8 cellular contexts compared by ENCODE assay signal in genomic region chr10:71868192-71868697, GRCh38. TPM values are rescaled to one million over a fixed set of nuclear protein-coding genes. Genes with fewer than 3 reads are reported as not detected.
DNase-seq lines count a peak whose midpoint lies in the region; ATAC-seq and TF ChIP-seq lines count a peak whose summit lies in the region.

No MANE protein-coding gene starts in this region.

- CTCF ChIA-PET in HCT116 (lab: Charles Lee) = no interaction called here

- ATAC-seq in HCT116 (no peak), HG03571 (IDR thresholded peaks at IDR 0.05; ENCODE audit: unreplicated experiment) (no peak)

- no peaks in the 10 kb centered on the region for H3K9me2 ChIP-seq in HCT116 (ENCODE audit: insufficient read depth)
- H3K9me2 ChIP-seq in Karpas-422 (replicated peaks; ENCODE audit: insufficient read depth, low read length) = no peaks in the 10 kb centered on the region

- H2AFZ ChIP-seq in HCT116 (ENCODE audit: low read depth, low read length, poor library complexity, severe bottlenecking) (no peak overlapping the region), Karpas-422 (ENCODE audit: low read length) (no peak overlapping the region)

- no peak overlapping the region for H3K27ac ChIP-seq in HCT116 (ENCODE audit: low read depth, low read length)
- H3K27ac ChIP-seq in skeletal muscle tissue (ENCODE audit: low read depth, low read length) = peak overlapping the region; percentile 70
- no peak overlapping the region for H3K27ac ChIP-seq in Karpas-422 (ENCODE audit: low read length)

- DNase-seq in HCT116 (ENCODE audit: low read depth, low spot score) (no peak), RPMI8226 (peak; percentile 95), foreskin melanocyte (peak; percentile 70), Karpas-422 (no peak)
- DNase-seq in activated T-helper 1 cell treated with anti-CD3 and anti-CD28 coated beads, Interleukin-12 subunit alpha, Interleukin-12 subunit beta, Interleukin-2, Interleukin-4 antibody, amounts not matched to agents 30 ng/mL and 10 ng/mL and 1 ng/mL, durations not matched to agents 14 hours and 24 hours and 36 hours (ENCODE audit: low spot score) = no peak
- no peak for DNase-seq in stimulated activated CD4-positive, alpha-beta T cell treated with anti-CD3 and anti-CD28 coated beads, Interleukin-12 subunit alpha, Interleukin-12 subunit beta, amount 100 ng/mL, for 4 hours

- H4K20me1 ChIP-seq in HCT116 (ENCODE audit: insufficient read depth) (no peaks in the 10 kb centered on the region), Karpas-422 (ENCODE audit: insufficient read depth, low read depth, low read length) (no peaks in the 10 kb centered on the region)

- peaks cover 2% of the 10 kb centered on the region for H3K27me3 Mint-ChIP-seq in activated T-helper 1 cell treated with anti-CD3 and anti-CD28 coated beads, Interleukin-12 subunit alpha, Interleukin-12 subunit beta, Interleukin-2, Interleukin-4 antibody, amounts not matched to agents 30 ng/mL and 10 ng/mL and 1 ng/mL, durations not matched to agents 14 hours and 24 hours and 36 hours (ENCODE audit: insufficient read depth)

- H3K4me2 ChIP-seq in HCT116 (ENCODE audit: low read length) (peak overlapping the region; percentile 5; the same call in 1 of the 2 replicates), Karpas-422 (ENCODE audit: low read depth, low read length, poor library complexity, severe bottlenecking) (no peak overlapping the region)

- POLR2A ChIA-PET in HCT116 (lab: Charles Lee) = no interaction called here

- no TSS peak for BruUV-seq in HCT116 (replicated peaks; lab: Mats Ljungman, UMichigan)

- H3K79me2 ChIP-seq in HCT116 (ENCODE audit: insufficient read depth, low read length) (no peaks in the 10 kb centered on the region), Karpas-422 (ENCODE audit: low read length) (no peaks in the 10 kb centered on the region)

- H3K4me3 ChIP-seq in HCT116 (replicated peaks in 1 of 2; ENCODE audit: low read depth in 1 of 2, low read length in 2 of 2) (no peak overlapping the region), skeletal muscle tissue (ENCODE audit: low read length in 3 of 3) (no peak overlapping the region), Karpas-422 (ENCODE audit: low read length) (no peak overlapping the region)

- RAD21 ChIA-PET in HCT116 (lab: Charles Lee; ENCODE audit: low non-redundant PET in 1 of 2, low total read pairs in 2 of 2, uncharacterized antibody in 2 of 2, unreplicated experiment in 2 of 2) = no interaction called here

- H3K36me3 ChIP-seq in HCT116 (ENCODE audit: control insufficient read depth in 1 of 2, insufficient read depth in 2 of 2, low read length in 2 of 2) (no peaks in the 10 kb centered on the region), skeletal muscle tissue (ENCODE audit: control insufficient read depth in 3 of 3, insufficient read depth in 3 of 3, low read length in 3 of 3) (no peaks in the 10 kb centered on the region), Karpas-422 (ENCODE audit: insufficient read depth, low read length) (no peaks in the 10 kb centered on the region)

- no peak overlapping the region for H3K9ac ChIP-seq in HCT116 (ENCODE audit: low read length)
- peak overlapping the region in 1 of 3 donors; percentile 25 for H3K9ac ChIP-seq in skeletal muscle tissue (ENCODE audit: low read depth in 1 of 3, low read length in 3 of 3)
- no peak overlapping the region for H3K9ac ChIP-seq in Karpas-422 (ENCODE audit: low read length)

- no peak for TF ChIP-seq RAD21 in HCT116 (IDR thresholded peaks at IDR 0.05; ENCODE audit: low read depth)

- no peak overlapping the region for H3K27ac Mint-ChIP-seq in activated T-helper 1 cell treated with anti-CD3 and anti-CD28 coated beads, Interleukin-12 subunit alpha, Interleukin-12 subunit beta, Interleukin-2, Interleukin-4 antibody, amounts not matched to agents 30 ng/mL and 10 ng/mL and 1 ng/mL, durations not matched to agents 14 hours and 24 hours and 36 hours

- no peak for TF ChIP-seq POLR2A in HCT116 (IDR thresholded peaks at IDR 0.05; ENCODE audit: borderline replicate concordance, extremely low read depth, insufficient read depth, insufficient read length)

- no peaks in the 10 kb centered on the region for H3K27me3 ChIP-seq in HCT116 (ENCODE audit: insufficient read depth, low read length)
- no peaks in the 10 kb centered on the region for H3K27me3 ChIP-seq in skeletal muscle tissue (ENCODE audit: control insufficient read depth in 3 of 3, insufficient read depth in 3 of 3, low read length in 3 of 3)
- H3K27me3 ChIP-seq in Karpas-422 (ENCODE audit: low read length) = no peaks in the 10 kb centered on the region

- TF ChIP-seq CTCF in HCT116 (IDR thresholded peaks at IDR 0.05 in 2 of 3, conservative IDR thresholded peaks at IDR 0.05 in 1 of 3; ENCODE audit: borderline replicate concordance in 1 of 3, insufficient read depth in 1 of 3, low read depth in 2 of 3, low read length in 2 of 3) = no peak

- intact Hi-C loops in HCT116 (cut with micrococcal nuclease) = loop anchor here (10.0 kb wide), 1 partner anchor 457 kb away; no protein-coding TSS in a partner anchor
- intact Hi-C loops in activated T-helper 1 cell treated with anti-CD3 and anti-CD28 coated beads, Interleukin-12 subunit alpha, Interleukin-12 subunit beta, Interleukin-2, Interleukin-4 antibody, amounts not matched to agents 30 ng/mL and 10 ng/mL and 1 ng/mL, durations not matched to agents 14 hours and 24 hours and 36 hours (cut with micrococcal nuclease) = no loop called here

- no peak overlapping the region for H3K4me3 Mint-ChIP-seq in activated T-helper 1 cell treated with anti-CD3 and anti-CD28 coated beads, Interleukin-12 subunit alpha, Interleukin-12 subunit beta, Interleukin-2, Interleukin-4 antibody, amounts not matched to agents 30 ng/mL and 10 ng/mL and 1 ng/mL, durations not matched to agents 14 hours and 24 hours and 36 hours

- no peaks in the 10 kb centered on the region for H3K4me1 Mint-ChIP-seq in activated T-helper 1 cell treated with anti-CD3 and anti-CD28 coated beads, Interleukin-12 subunit alpha, Interleukin-12 subunit beta, Interleukin-2, Interleukin-4 antibody, amounts not matched to agents 30 ng/mL and 10 ng/mL and 1 ng/mL, durations not matched to agents 14 hours and 24 hours and 36 hours (ENCODE audit: low read depth)

- H3K9me3 Mint-ChIP-seq in activated T-helper 1 cell treated with anti-CD3 and anti-CD28 coated beads, Interleukin-12 subunit alpha, Interleukin-12 subunit beta, Interleukin-2, Interleukin-4 antibody, amounts not matched to agents 30 ng/mL and 10 ng/mL and 1 ng/mL, durations not matched to agents 14 hours and 24 hours and 36 hours = no peaks in the 10 kb centered on the region

- H3K9me3 ChIP-seq in HCT116 (ENCODE audit: control insufficient read depth in 1 of 2, insufficient read depth in 1 of 2, low read depth in 1 of 2, low read length in 2 of 2) = no peaks in the 10 kb centered on the region
- H3K9me3 ChIP-seq in skeletal muscle tissue (ENCODE audit: control insufficient read depth in 3 of 3, low read length in 3 of 3) = no peaks in the 10 kb centered on the region
- H3K9me3 ChIP-seq in Karpas-422 (ENCODE audit: low read length) = no peaks in the 10 kb centered on the region

- no peaks in the 10 kb centered on the region for H3K36me3 Mint-ChIP-seq in activated T-helper 1 cell treated with anti-CD3 and anti-CD28 coated beads, Interleukin-12 subunit alpha, Interleukin-12 subunit beta, Interleukin-2, Interleukin-4 antibody, amounts not matched to agents 30 ng/mL and 10 ng/mL and 1 ng/mL, durations not matched to agents 14 hours and 24 hours and 36 hours (ENCODE audit: low read depth)

- H3K4me1 ChIP-seq in HCT116 (ENCODE audit: control insufficient read depth in 1 of 2, insufficient read depth in 2 of 2, low read length in 2 of 2) (peaks cover 25 to 41% of the 10 kb centered on the region in 2 experiments), skeletal muscle tissue (ENCODE audit: control insufficient read depth in 3 of 3, insufficient read depth in 3 of 3, low read length in 3 of 3) (peaks cover 6 to 9% (median 8%) of the 10 kb centered on the region in 3 donors), Karpas-422 (ENCODE audit: low read length) (peaks cover 8% of the 10 kb centered on the region)

TF ChIP-seq in HCT116, 20 proteins besides CTCF, POLR2A, EP300 and RAD21 (continues in another document):
- TF ChIP-seq CEBPB (IDR thresholded peaks at IDR 0.05; ENCODE audit: low read depth) = no peak
- no peak for TF ChIP-seq FOSL1 (IDR thresholded peaks at IDR 0.05; ENCODE audit: low read depth)
- TF ChIP-seq SIN3A (IDR thresholded peaks at IDR 0.05; ENCODE audit: low read depth) = no peak
- no peak for TF ChIP-seq EGR1 (IDR thresholded peaks at IDR 0.05; ENCODE audit: low read depth)
- TF ChIP-seq, protein P1, sequence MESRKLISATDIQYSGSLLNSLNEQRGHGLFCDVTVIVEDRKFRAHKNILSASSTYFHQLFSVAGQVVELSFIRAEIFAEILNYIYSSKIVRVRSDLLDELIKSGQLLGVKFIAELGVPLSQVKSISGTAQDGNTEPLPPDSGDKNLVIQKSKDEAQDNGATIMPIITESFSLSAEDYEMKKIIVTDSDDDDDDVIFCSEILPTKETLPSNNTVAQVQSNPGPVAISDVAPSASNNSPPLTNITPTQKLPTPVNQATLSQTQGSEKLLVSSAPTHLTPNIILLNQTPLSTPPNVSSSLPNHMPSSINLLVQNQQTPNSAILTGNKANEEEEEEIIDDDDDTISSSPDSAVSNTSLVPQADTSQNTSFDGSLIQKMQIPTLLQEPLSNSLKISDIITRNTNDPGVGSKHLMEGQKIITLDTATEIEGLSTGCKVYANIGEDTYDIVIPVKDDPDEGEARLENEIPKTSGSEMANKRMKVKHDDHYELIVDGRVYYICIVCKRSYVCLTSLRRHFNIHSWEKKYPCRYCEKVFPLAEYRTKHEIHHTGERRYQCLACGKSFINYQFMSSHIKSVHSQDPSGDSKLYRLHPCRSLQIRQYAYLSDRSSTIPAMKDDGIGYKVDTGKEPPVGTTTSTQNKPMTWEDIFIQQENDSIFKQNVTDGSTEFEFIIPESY (IDR thresholded peaks at IDR 0.05; ENCODE audit: extremely low read depth, insufficient replicate concordance, low read length) = no peak
- TF ChIP-seq EZH2phosphoT487 (IDR thresholded peaks at IDR 0.05; ENCODE audit: borderline replicate concordance) = no peak

RNA-seq across cellular contexts. Expression of gene PSAP, which starts 17.2 kb away (rescaled TPM):
- total RNA-seq in HCT116 (2021; ENCODE audit: unreplicated experiment) (444 TPM), skeletal muscle tissue (369 TPM)
- polyA plus RNA-seq in HCT116 (2012) = 696 and 713 TPM in 2 replicates
- total RNA-seq in activated T-helper 1 cell treated with anti-CD3 and anti-CD28 coated beads, Interleukin-12 subunit alpha, Interleukin-12 subunit beta, Interleukin-2, Interleukin-4 antibody, amounts not matched to agents 30 ng/mL and 10 ng/mL and 1 ng/mL, durations not matched to agents 14 hours and 24 hours and 36 hours = 117 and 122 TPM in 2 replicates
- total RNA-seq in Karpas-422 (2014; rRNA removed; shearing (Covaris generic); ENCODE audit: low replicate concordance) = 114 and 201 TPM in 2 replicates

Comparison
In these comparisons a context has a peak if more than half of its experiments do, and no peak if none do; other contexts are left out.
1. DNase-seq: peak in RPMI8226 (single experiment) and foreskin melanocyte (single experiment); none in HCT116 (single experiment), activated T-helper 1 cell treated with anti-CD3 and anti-CD28 coated beads, Interleukin-12 subunit alpha, Interleukin-12 subunit beta, Interleukin-2, Interleukin-4 antibody, amounts not matched to agents 30 ng/mL and 10 ng/mL and 1 ng/mL, durations not matched to agents 14 hours and 24 hours and 36 hours (single experiment), stimulated activated CD4-positive, alpha-beta T cell treated with anti-CD3 and anti-CD28 coated beads, Interleukin-12 subunit alpha, Interleukin-12 subunit beta, amount 100 ng/mL, for 4 hours (single experiment) and Karpas-422 (single experiment).